16 cellular contexts compared by ENCODE assay signal in the genomic region with DNA sequence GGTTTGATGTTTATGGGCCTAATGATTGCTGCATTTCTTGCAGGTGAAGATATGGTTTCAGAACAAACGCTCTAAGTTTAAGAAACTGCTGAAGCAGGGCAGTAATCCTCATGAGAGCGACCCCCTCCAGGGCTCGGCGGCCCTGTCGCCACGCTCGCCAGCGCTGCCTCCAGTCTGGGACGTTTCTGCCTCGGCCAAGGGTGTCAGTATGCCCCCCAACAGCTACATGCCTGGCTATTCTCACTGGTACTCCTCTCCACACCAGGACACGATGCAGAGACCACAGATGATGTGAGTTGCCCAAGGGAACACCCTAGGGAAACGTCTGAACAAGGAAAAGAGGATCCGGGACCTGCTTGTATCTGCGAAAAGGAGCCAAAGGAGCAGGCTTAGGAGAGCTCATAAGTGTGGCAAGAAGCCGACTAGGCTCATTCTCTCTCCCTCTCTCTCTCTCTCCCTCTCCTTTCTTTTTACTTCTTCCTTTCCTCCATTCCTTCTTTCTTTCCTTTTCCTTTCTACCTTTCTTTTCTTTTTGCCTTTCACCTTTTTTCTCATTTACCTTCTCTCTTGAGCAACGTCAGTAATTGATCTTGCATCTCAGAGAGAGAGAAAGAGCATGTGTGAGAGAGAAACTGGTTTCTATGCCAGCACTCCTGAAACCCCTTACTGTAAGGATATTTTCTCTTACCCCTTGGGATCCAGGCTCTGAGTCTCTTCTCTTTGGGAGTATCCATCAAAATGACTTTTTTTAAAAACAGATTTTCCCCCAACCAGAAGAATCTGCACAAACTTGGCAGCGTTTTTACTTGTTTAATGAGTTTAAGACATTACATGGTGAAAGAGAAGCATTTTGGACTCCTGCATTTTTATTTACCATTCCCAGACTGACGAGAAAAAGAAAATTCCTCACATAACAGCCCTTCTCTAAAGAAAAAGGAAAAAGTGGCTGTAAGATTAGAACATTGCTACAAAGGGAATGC. TPM values are rescaled to one million over a fixed set of nuclear protein-coding genes. Genes with fewer than 3 reads are reported as not detected.
"Had no signal": no experiment of that assay in that cellular context is flagged by ENCODE, and none has a peak within 500 bp of the region (broad histone marks: within the 10 kb centered on the region; RNA-seq: fewer than 3 reads in every experiment).

No MANE protein-coding gene starts in this region.

- H3K36me3 Mint-ChIP-seq: activated naive CD8-positive, alpha-beta T cell had no signal

- DNase-seq: activated CD4-positive, alpha-beta T cell treated with anti-CD3 and anti-CD28 coated beads, Interleukin-2, amount 50 U/mL, for 1 hour; activated T-cell treated with anti-CD3 and anti-CD28 coated beads, Interleukin-2, amount 50 U/mL, for 1 hour; heart right ventricle; stimulated activated CD4-positive, alpha-beta T cell treated with anti-CD3 and anti-CD28 coated beads, Interleukin-4, amount 100 ng/mL, for 4 hours; stimulated activated naive CD8-positive, alpha-beta T cell treated with anti-CD3 and anti-CD28 coated beads, Interleukin-15, amount 100 ng/mL, for 72 hours had no signal

- ATAC-seq: heart right ventricle; stimulated activated naive CD8-positive, alpha-beta T cell treated with anti-CD3 and anti-CD28 coated beads, Interleukin-15, amount 100 ng/mL, for 72 hours had no signal

- H3K4me3 ChIP-seq: breast epithelium, heart right ventricle, skin epidermis, thoracic aorta had no signal

- H3K9me3 Mint-ChIP-seq: stimulated activated naive CD8-positive, alpha-beta T cell treated with anti-CD3 and anti-CD28 coated beads, Interleukin-15, amount 100 ng/mL, for 72 hours had no signal

- H3K27ac Mint-ChIP-seq: activated naive CD8-positive, alpha-beta T cell; stimulated activated naive CD8-positive, alpha-beta T cell treated with anti-CD3 and anti-CD28 coated beads, Interleukin-15, amount 100 ng/mL, for 72 hours had no signal

- FAIRE-seq: frontal cortex, keratinocyte, urothelium cell line had no signal

- H3K4me1 ChIP-seq: breast epithelium had no signal

- H3K27ac ChIP-seq: breast epithelium, heart right ventricle, skin epidermis, thoracic aorta had no signal

- H3K36me3 ChIP-seq: breast epithelium, heart right ventricle, thoracic aorta had no signal

- H3K9me3 ChIP-seq: breast epithelium, heart right ventricle, thoracic aorta had no signal

- H3K4me3 Mint-ChIP-seq: activated naive CD8-positive, alpha-beta T cell; stimulated activated naive CD8-positive, alpha-beta T cell treated with anti-CD3 and anti-CD28 coated beads, Interleukin-15, amount 100 ng/mL, for 72 hours had no signal

RNA-seq across cellular contexts. Expression of gene DLX6, which starts 4.7 kb away (rescaled TPM):
- total RNA-seq: chondrocyte; heart right ventricle; liver; mesenteric fat pad; T-helper 2 cell treated with Interferon-gamma antibody and Interleukin-4, amounts not matched to agents 100 ng/mL and 5 ng/mL, for 36 hours; thoracic aorta had no signal
- polyA plus RNA-seq: heart right ventricle, liver had no signal

RNA-seq across cellular contexts. Expression of gene DLX5, which starts 14.6 kb away (rescaled TPM):
- total RNA-seq: breast epithelium; heart right ventricle; liver; T-helper 2 cell treated with Interferon-gamma antibody and Interleukin-4, amounts not matched to agents 100 ng/mL and 5 ng/mL, for 36 hours had no signal
- polyA plus RNA-seq: liver had no signal
